Comparison of ENCODE assay signal across 9 cellular contexts in the genomic region with DNA sequence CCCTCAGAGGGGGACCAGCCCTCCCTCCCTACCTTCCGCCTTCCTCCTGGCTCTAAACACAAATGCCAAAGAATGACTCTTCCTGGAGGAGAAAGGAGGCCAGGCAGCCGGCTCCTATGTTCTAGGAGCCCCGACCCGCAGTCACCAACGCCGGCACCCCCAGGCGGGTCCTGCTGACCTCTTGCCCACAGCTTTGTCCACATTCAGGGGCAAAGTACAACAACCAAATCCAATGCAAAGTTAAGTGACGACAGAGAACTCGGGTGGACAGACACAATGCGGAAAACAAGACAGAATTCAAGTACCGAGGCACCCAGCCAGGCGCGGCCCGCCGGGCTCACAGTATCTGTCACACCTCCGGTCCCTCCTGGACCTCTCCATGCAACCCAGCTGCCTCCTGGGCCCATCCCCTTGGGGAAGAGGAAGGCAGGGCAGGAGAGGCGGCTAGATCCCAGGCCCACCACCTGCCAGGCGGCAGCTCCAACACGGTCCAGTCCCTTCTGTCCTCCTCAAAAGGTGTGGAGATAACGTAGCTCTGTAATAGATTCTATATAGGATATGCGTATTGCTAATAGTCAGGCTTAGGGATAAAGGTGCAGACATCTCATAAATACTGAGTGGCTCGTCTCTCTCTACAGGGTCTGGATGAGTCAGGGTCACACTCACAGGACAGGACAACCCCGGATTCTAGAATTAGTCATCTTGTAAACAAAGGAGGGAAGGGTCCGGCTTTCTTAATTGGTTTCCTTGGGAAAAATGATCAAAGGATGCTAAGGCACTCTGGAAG. TPM values are rescaled to one million over a fixed set of nuclear protein-coding genes. Genes with fewer than 3 reads are reported as not detected.
DNase-seq lines count a peak whose midpoint lies in the region; ATAC-seq, FAIRE-seq and TF ChIP-seq lines count a peak whose summit lies in the region.
"Had no signal": no experiment of that assay in that cellular context is flagged by ENCODE, and none has a peak within 500 bp of the region (broad histone marks: within the 10 kb centered on the region; RNA-seq: fewer than 3 reads in every experiment).

No MANE protein-coding gene starts in this region.

- no peaks in the 10 kb centered on the region for H3K9me3 Mint-ChIP-seq in brain

- H3K9me3 ChIP-seq in liver (ENCODE audit: control insufficient read depth in 4 of 4, low read length in 3 of 4) (no peaks in the 10 kb centered on the region), tibial nerve (no peaks in the 10 kb centered on the region)

- FAIRE-seq in HTR-8/SVneo (lab: Jason Lieb, UNC) = no peak

- no peak for TF ChIP-seq EP300 in tibial nerve (IDR thresholded peaks at IDR 0.05)

- 53% methylated on average over 24 of the region's 24 CpGs for WGBS in liver
- 74 to 79% methylated on average over 20 to 24 of the region's 24 CpGs for WGBS in tibial nerve, 2 donors

- no peak for ATAC-seq in GM19395 (IDR thresholded peaks at IDR 0.05; ENCODE audit: unreplicated experiment)
- no peak for ATAC-seq in HG03025 (IDR thresholded peaks at IDR 0.05; ENCODE audit: low FRiP score, unreplicated experiment)
- ATAC-seq: activated CD8-positive, alpha-beta memory T cell treated with anti-CD3 and anti-CD28 coated beads, Interleukin-2, amount 10 ng/mL, durations not matched to agents 7 days and 5 days had no signal

- H3K27me3 Mint-ChIP-seq in brain = no peaks in the 10 kb centered on the region
- H3K27me3 Mint-ChIP-seq: activated CD8-positive, alpha-beta memory T cell treated with anti-CD3 and anti-CD28 coated beads, Interleukin-2, amount 10 ng/mL, durations not matched to agents 7 days and 5 days had no signal

- H3K27me3 ChIP-seq in liver (ENCODE audit: control insufficient read depth in 4 of 4, insufficient read depth in 4 of 4, low read length in 3 of 4) (no peaks in the 10 kb centered on the region), tibial nerve (no peaks in the 10 kb centered on the region)

- H3K36me3 ChIP-seq in liver (ENCODE audit: control insufficient read depth in 4 of 4, insufficient read depth in 3 of 4, low read depth in 1 of 4, low read length in 3 of 4) = peaks cover 0 to 6% (median 0%) of the 10 kb centered on the region in 4 donors
- peaks cover 0 to 30% (median 0%) of the 10 kb centered on the region in 3 donors for H3K36me3 ChIP-seq in tibial nerve

- TF ChIP-seq CTCF in brain (conservative IDR thresholded peaks at IDR 0.05) (no peak), liver (IDR thresholded peaks at IDR 0.05; ENCODE audit: low read depth, low read length, missing input control) (no peak), tibial nerve (IDR thresholded peaks at IDR 0.05) (no peak)

- peak; percentile 67 for DNase-seq in HTR-8/SVneo (ENCODE audit: insufficient read length, low spot score)
- DNase-seq in tibial nerve (ENCODE audit: low spot score in 2 of 2) = no peak
- DNase-seq in NCI-H2029 treated with DMSO at 0.1 percent for 48 hours (lab: John Stamatoyannopoulos, UW) = no peak
- DNase-seq: activated CD8-positive, alpha-beta memory T cell treated with anti-CD3 and anti-CD28 coated beads, Interleukin-2, amount 10 ng/mL, durations not matched to agents 7 days and 5 days; NCI-H187 had no signal

- H3K36me3 Mint-ChIP-seq in brain = no peaks in the 10 kb centered on the region
- H3K36me3 Mint-ChIP-seq: activated CD8-positive, alpha-beta memory T cell treated with anti-CD3 and anti-CD28 coated beads, Interleukin-2, amount 10 ng/mL, durations not matched to agents 7 days and 5 days had no signal

- H3K4me1 ChIP-seq in liver (ENCODE audit: control insufficient read depth in 4 of 4, insufficient read depth in 4 of 4, low read length in 3 of 4) (peaks cover 17 to 49% (median 32%) of the 10 kb centered on the region in 4 donors), tibial nerve (peaks cover 0 to 90% (median 41%) of the 10 kb centered on the region in 4 donors)

- no peak overlapping the region for H3K4me3 ChIP-seq in liver (ENCODE audit: low read depth in 1 of 3, low read length in 3 of 3)
- no peak overlapping the region for H3K4me3 ChIP-seq in tibial nerve

- peak overlapping the region; percentile 27 to 60 for H3K9ac ChIP-seq in liver (ENCODE audit: low read depth in 1 of 2, low read length in 2 of 2)

- peaks cover 60% of the 10 kb centered on the region for H3K4me1 Mint-ChIP-seq in brain
- H3K4me1 Mint-ChIP-seq: activated CD8-positive, alpha-beta memory T cell treated with anti-CD3 and anti-CD28 coated beads, Interleukin-2, amount 10 ng/mL, durations not matched to agents 7 days and 5 days had no signal

- H3K4me3 Mint-ChIP-seq in brain = peak overlapping the region in 2 of 5 experiments; percentile 3 to 14
- H3K4me3 Mint-ChIP-seq: activated CD8-positive, alpha-beta memory T cell treated with anti-CD3 and anti-CD28 coated beads, Interleukin-2, amount 10 ng/mL, durations not matched to agents 7 days and 5 days had no signal

- TF ChIP-seq RAD21 in liver (IDR thresholded peaks at IDR 0.05) = no peak

- H3K27ac ChIP-seq in liver (ENCODE audit: low read depth in 1 of 2, low read length in 2 of 2) (peak overlapping the region; percentile 57 to 80), tibial nerve (peak overlapping the region in 3 of 4 donors; percentile 15 to 85 (median 60))

- H3K27ac Mint-ChIP-seq in brain = peak overlapping the region; percentile 34 to 94 (median 86)
- H3K27ac Mint-ChIP-seq: activated CD8-positive, alpha-beta memory T cell treated with anti-CD3 and anti-CD28 coated beads, Interleukin-2, amount 10 ng/mL, durations not matched to agents 7 days and 5 days had no signal

- no peak for TF ChIP-seq POLR2A in tibial nerve (IDR thresholded peaks at IDR 0.05)

TF ChIP-seq in liver, 16 proteins besides CTCF, POLR2A, EP300 and RAD21:
- TF ChIP-seq YY1 (IDR thresholded peaks at IDR 0.05) (no peak), FOXA2 (IDR thresholded peaks at IDR 0.05) (no peak), JUND (IDR thresholded peaks at IDR 0.05) (no peak), TAF1 (conservative IDR thresholded peaks at IDR 0.05) (no peak), GABPA (IDR thresholded peaks at IDR 0.05 in 1 of 2, conservative IDR thresholded peaks at IDR 0.05 in 1 of 2) (no peak), HNF4A (conservative IDR thresholded peaks at IDR 0.05) (peak; percentile 78 to 90), FOXA1 (IDR thresholded peaks at IDR 0.05) (no peak), HNF4G (IDR thresholded peaks at IDR 0.05) (peak; percentile 54), RXRA (IDR thresholded peaks at IDR 0.05) (peak; percentile 54 to 78), NR2F2 (IDR thresholded peaks at IDR 0.05) (peak; percentile 40), SP1 (IDR thresholded peaks at IDR 0.05) (peak; percentile 89), EGR1 (IDR thresholded peaks at IDR 0.05; ENCODE audit: low read depth in 2 of 2) (no peak)
- TF ChIP-seq, protein P1, sequence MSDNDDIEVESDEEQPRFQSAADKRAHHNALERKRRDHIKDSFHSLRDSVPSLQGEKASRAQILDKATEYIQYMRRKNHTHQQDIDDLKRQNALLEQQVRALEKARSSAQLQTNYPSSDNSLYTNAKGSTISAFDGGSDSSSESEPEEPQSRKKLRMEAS (IDR thresholded peaks at IDR 0.05) = no peak
- TF ChIP-seq, protein P2, sequence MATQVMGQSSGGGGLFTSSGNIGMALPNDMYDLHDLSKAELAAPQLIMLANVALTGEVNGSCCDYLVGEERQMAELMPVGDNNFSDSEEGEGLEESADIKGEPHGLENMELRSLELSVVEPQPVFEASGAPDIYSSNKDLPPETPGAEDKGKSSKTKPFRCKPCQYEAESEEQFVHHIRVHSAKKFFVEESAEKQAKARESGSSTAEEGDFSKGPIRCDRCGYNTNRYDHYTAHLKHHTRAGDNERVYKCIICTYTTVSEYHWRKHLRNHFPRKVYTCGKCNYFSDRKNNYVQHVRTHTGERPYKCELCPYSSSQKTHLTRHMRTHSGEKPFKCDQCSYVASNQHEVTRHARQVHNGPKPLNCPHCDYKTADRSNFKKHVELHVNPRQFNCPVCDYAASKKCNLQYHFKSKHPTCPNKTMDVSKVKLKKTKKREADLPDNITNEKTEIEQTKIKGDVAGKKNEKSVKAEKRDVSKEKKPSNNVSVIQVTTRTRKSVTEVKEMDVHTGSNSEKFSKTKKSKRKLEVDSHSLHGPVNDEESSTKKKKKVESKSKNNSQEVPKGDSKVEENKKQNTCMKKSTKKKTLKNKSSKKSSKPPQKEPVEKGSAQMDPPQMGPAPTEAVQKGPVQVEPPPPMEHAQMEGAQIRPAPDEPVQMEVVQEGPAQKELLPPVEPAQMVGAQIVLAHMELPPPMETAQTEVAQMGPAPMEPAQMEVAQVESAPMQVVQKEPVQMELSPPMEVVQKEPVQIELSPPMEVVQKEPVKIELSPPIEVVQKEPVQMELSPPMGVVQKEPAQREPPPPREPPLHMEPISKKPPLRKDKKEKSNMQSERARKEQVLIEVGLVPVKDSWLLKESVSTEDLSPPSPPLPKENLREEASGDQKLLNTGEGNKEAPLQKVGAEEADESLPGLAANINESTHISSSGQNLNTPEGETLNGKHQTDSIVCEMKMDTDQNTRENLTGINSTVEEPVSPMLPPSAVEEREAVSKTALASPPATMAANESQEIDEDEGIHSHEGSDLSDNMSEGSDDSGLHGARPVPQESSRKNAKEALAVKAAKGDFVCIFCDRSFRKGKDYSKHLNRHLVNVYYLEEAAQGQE (IDR thresholded peaks at IDR 0.05) = peak; percentile 47
- TF ChIP-seq, protein P3, sequence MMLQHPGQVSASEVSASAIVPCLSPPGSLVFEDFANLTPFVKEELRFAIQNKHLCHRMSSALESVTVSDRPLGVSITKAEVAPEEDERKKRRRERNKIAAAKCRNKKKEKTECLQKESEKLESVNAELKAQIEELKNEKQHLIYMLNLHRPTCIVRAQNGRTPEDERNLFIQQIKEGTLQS (IDR thresholded peaks at IDR 0.05) = no peak
- TF ChIP-seq, protein P4, sequence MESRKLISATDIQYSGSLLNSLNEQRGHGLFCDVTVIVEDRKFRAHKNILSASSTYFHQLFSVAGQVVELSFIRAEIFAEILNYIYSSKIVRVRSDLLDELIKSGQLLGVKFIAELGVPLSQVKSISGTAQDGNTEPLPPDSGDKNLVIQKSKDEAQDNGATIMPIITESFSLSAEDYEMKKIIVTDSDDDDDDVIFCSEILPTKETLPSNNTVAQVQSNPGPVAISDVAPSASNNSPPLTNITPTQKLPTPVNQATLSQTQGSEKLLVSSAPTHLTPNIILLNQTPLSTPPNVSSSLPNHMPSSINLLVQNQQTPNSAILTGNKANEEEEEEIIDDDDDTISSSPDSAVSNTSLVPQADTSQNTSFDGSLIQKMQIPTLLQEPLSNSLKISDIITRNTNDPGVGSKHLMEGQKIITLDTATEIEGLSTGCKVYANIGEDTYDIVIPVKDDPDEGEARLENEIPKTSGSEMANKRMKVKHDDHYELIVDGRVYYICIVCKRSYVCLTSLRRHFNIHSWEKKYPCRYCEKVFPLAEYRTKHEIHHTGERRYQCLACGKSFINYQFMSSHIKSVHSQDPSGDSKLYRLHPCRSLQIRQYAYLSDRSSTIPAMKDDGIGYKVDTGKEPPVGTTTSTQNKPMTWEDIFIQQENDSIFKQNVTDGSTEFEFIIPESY (IDR thresholded peaks at IDR 0.05) = no peak

RNA-seq across cellular contexts. Expression of a gene that starts 46.9 kb away (rescaled TPM):
- polyA plus RNA-seq in brain (ENCODE audit: insufficient read depth, low read depth, low replicate concordance) (80.4 TPM), liver (10 to 100 TPM; 16.2 to 16.4 TPM)
- total RNA-seq in liver (100 to 1,000 TPM in 1 of 2 donors, 10 to 100 TPM in 1; 16.4 to 115 TPM), tibial nerve (10 to 100 TPM; 48.6 to 61.4 (median 55.9) TPM)
